Comparison of ENCODE assay signal across 9 cellular contexts in genomic region chr17:559699-560378, GRCh38.
A peak's percentile ranks its signal among the peaks of the same experiment; 100 is the strongest.
DNase-seq lines count a peak whose midpoint lies in the region; ATAC-seq and TF ChIP-seq lines count a peak whose summit lies in the region.
"Had no signal": no experiment of that assay in that cellular context is flagged by ENCODE, and none has a peak within 500 bp of the region (broad histone marks: within the 10 kb centered on the region; RNA-seq: fewer than 3 reads in every experiment).

No MANE protein-coding gene starts in this region.

- ATAC-seq in esophagus mucosa (peak; percentile 84), GM21619 (IDR thresholded peaks at IDR 0.05; ENCODE audit: unreplicated experiment) (no peak)

- H3K4me3 ChIP-seq in AG09309 (ENCODE audit: control insufficient read depth, low read depth, low read length) (no peak overlapping the region), neutrophil (ENCODE audit: low read depth in 1 of 2, low read length in 1 of 2) (no peak overlapping the region)

- H3K9me3 ChIP-seq in neutrophil, result no peaks in the 10 kb centered on the region

- peaks cover 68% of the 10 kb centered on the region in 2 experiments for H3K4me1 ChIP-seq in neutrophil (ENCODE audit: control insufficient read depth in 1 of 2, insufficient read depth in 1 of 2, low read depth in 1 of 2, low read length in 1 of 2)

- no peaks in the 10 kb centered on the region for H3K27me3 ChIP-seq in neutrophil

- TF ChIP-seq CTCF in AG09309 (IDR thresholded peaks at IDR 0.05; ENCODE audit: control insufficient read depth, insufficient read depth, low read depth, low read length, missing control alignments), result no peak
- no peak for TF ChIP-seq CTCF in neutrophil (IDR thresholded peaks at IDR 0.05)

- H3K36me3 ChIP-seq in neutrophil, result no peaks in the 10 kb centered on the region

- DNase-seq in AG09309 (ENCODE audit: low read depth) (peak; percentile 93), RKO (ENCODE audit: low spot score) (peak; percentile 37), SIG-M5 treated with dmso at 0.1 percent for 504 hours (lab: John Stamatoyannopoulos, UW; ENCODE audit: unreplicated experiment) (no peak), UCSD-AML1 (lab: John Stamatoyannopoulos, UW; ENCODE audit: unreplicated experiment) (no peak), OCI-M1 (lab: John Stamatoyannopoulos, UW) (no peak)
- DNase-seq: DMS79 treated with DMSO at 0.1 percent for 48 hours had no signal

- peak overlapping the region; percentile 92 for H3K27ac ChIP-seq in neutrophil

Comparison
In these comparisons a context has a peak if more than half of its experiments do, and no peak if none do; other contexts are left out.
1. DNase-seq: peak in AG09309 (single experiment) and RKO (single experiment); none in SIG-M5 treated with dmso at 0.1 percent for 504 hours (single experiment), UCSD-AML1 (single experiment) and OCI-M1 (single experiment).